ENCODE assay signal across 1 cellular context in genomic region chr21:25607151-25607811, GRCh38.
TF ChIP-seq lines count a peak whose summit lies in the region.

Gene MRPL39, minus strand, starts transcription at chr21:25607481. Its CDS starts 6 bp downstream, at chr21:25607475.

TF ChIP-seq in GM12878, 131 proteins besides CTCF, POLR2A, EP300 and RAD21 (continued from another document and continues in another):
- TF ChIP-seq GATAD2B (conservative IDR thresholded peaks at IDR 0.05; ENCODE audit: low read depth) = peak; percentile 89
- peak; percentile 82 for TF ChIP-seq IRF4 (IDR thresholded peaks at IDR 0.05; ENCODE audit: low read depth, low read length)
- TF ChIP-seq WRNIP1 (IDR thresholded peaks at IDR 0.05; ENCODE audit: borderline replicate concordance, low read depth, low read length) = no peak
- TF ChIP-seq ZBTB11 (CRISPR knock-in tag; IDR thresholded peaks at IDR 0.05) = peak; percentile 95
- no peak for TF ChIP-seq PKNOX1 (IDR thresholded peaks at IDR 0.05)
- TF ChIP-seq RBBP5 (conservative IDR thresholded peaks at IDR 0.05) = no peak
- no peak for TF ChIP-seq KAT2A (conservative IDR thresholded peaks at IDR 0.05; ENCODE audit: control insufficient read depth, low read depth, low read length)
- no peak; the same call in 1 of the 2 replicates for TF ChIP-seq JUNB (IDR thresholded peaks at IDR 0.05)
- TF ChIP-seq HDGF (IDR thresholded peaks at IDR 0.05) = peak; percentile 68; the same call in 1 of the 2 replicates
- peak; percentile 93 for TF ChIP-seq POLR2AphosphoS5 (IDR thresholded peaks at IDR 0.05; ENCODE audit: low read length)
- no peak for TF ChIP-seq ETV6 (conservative IDR thresholded peaks at IDR 0.05 in 1 of 2, IDR thresholded peaks at IDR 0.05 in 1 of 2; ENCODE audit: borderline replicate concordance in 1 of 2, low read depth in 1 of 2)
- peak; percentile 65 for TF ChIP-seq SIX5 (IDR thresholded peaks at IDR 0.05; ENCODE audit: low read depth, low read length, severe bottlenecking)
- 0 out of 2 replicates have a peak, but pooled peaks have one; percentile 74 for TF ChIP-seq STAT1 (conservative IDR thresholded peaks at IDR 0.05)
- peak; percentile 72 for TF ChIP-seq CREB1 (IDR thresholded peaks at IDR 0.05; ENCODE audit: low read depth)
- no peak for TF ChIP-seq BCLAF1 (IDR thresholded peaks at IDR 0.05)
- TF ChIP-seq GABPA (IDR thresholded peaks at IDR 0.05; ENCODE audit: low read depth) = peak; percentile 93
- TF ChIP-seq NBN (IDR thresholded peaks at IDR 0.05) = peak; percentile 95
- no peak for TF ChIP-seq CBX3 (IDR thresholded peaks at IDR 0.05; ENCODE audit: borderline replicate concordance, low read depth)
- peak; percentile 38 for TF ChIP-seq PBX3 (IDR thresholded peaks at IDR 0.05; ENCODE audit: insufficient replicate concordance, low read depth, low read length)
- TF ChIP-seq FOXM1 (IDR thresholded peaks at IDR 0.05; ENCODE audit: low read depth, low read length) = 0 out of 2 replicates have a peak, but pooled peaks have one; percentile 48
- TF ChIP-seq ZNF217 (IDR thresholded peaks at IDR 0.05) = peak; percentile 91; the same call in 1 of the 2 replicates
- peak; percentile 90 for TF ChIP-seq ZNF24 (IDR thresholded peaks at IDR 0.05)
- no peak for TF ChIP-seq ZBTB4 (CRISPR knock-in tag; IDR thresholded peaks at IDR 0.05)
- TF ChIP-seq KDM1A (IDR thresholded peaks at IDR 0.05; ENCODE audit: borderline replicate concordance) = no peak
- TF ChIP-seq ZNF274 (IDR thresholded peaks at IDR 0.05; ENCODE audit: insufficient read depth, insufficient read length) = no peak
- peak; percentile 57; the same call in 1 of the 2 replicates for TF ChIP-seq PAX5 (IDR thresholded peaks at IDR 0.05; ENCODE audit: borderline replicate concordance, low read depth, low read length)
- TF ChIP-seq SKIL (IDR thresholded peaks at IDR 0.05; ENCODE audit: low read depth, poor library complexity, severe bottlenecking) = no peak
- peak; percentile 80 for TF ChIP-seq HDAC2 (IDR thresholded peaks at IDR 0.05)
- TF ChIP-seq NR2C1 (IDR thresholded peaks at IDR 0.05) = peak; percentile 87
- TF ChIP-seq POU2F2 (IDR thresholded peaks at IDR 0.05; ENCODE audit: borderline replicate concordance, low read depth, low read length) = peak; percentile 91
- TF ChIP-seq ZNF207 (IDR thresholded peaks at IDR 0.05; ENCODE audit: borderline replicate concordance) = peak; percentile 94
- TF ChIP-seq KLF5 (IDR thresholded peaks at IDR 0.05; ENCODE audit: partially characterized antibody) = peak; percentile 78
- TF ChIP-seq ELK1 (IDR thresholded peaks at IDR 0.05; ENCODE audit: low read depth, low read length) = peak; percentile 58; the same call in 1 of the 2 replicates
- no peak for TF ChIP-seq PRDM15 (CRISPR knock-in tag; IDR thresholded peaks at IDR 0.05)
- peak; percentile 49 for TF ChIP-seq BCL3 (IDR thresholded peaks at IDR 0.05; ENCODE audit: borderline replicate concordance, insufficient read depth, low read depth, low read length, poor library complexity, severe bottlenecking)
